ENCODE assay signal across 21 cellular contexts in the genomic region with DNA sequence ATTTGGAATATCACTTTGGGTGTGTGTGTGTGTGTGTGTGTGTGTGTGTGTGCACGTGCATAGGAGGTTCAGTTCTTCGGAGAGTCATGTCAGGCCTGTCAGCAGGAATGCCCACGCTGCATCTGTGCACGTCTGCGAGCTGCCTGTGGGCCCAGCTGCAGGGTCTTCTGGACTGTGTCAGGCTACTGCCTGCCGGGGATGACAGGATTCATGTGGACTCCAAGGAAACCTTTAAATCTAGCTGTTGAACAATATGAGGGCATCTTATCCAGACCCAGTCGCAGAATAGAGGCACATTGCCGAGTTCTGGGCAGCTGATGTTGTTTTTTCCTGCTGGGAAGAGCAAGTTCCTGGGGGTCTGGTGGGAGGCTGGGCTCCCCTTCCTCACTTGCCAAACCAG. TPM values are rescaled to one million over a fixed set of nuclear protein-coding genes. Genes with fewer than 3 reads are reported as not detected.
DNase-seq lines count a peak whose midpoint lies in the region; TF ChIP-seq lines count a peak whose summit lies in the region.
"Had no signal": no experiment of that assay in that cellular context is flagged by ENCODE, and none has a peak within 500 bp of the region (broad histone marks: within the 10 kb centered on the region; RNA-seq: fewer than 3 reads in every experiment).

No MANE protein-coding gene starts in this region.

- intact Hi-C loops in esophagus muscularis mucosa (cut with DNase I): no loop called here

- H3K27ac ChIP-seq in esophagus muscularis mucosa (replicated peaks in 1 of 4) (no peak overlapping the region), neural progenitor cell (no peak overlapping the region)
- H3K27ac ChIP-seq: colonic mucosa, skin epidermis had no signal

- no peak overlapping the region for H3K4me2 ChIP-seq in neural progenitor cell

- H3K36me3 Mint-ChIP-seq in progenitor cell of endocrine pancreas (ENCODE audit: insufficient read depth): no peaks in the 10 kb centered on the region
- H3K36me3 Mint-ChIP-seq in neural progenitor cell: no peaks in the 10 kb centered on the region

- H3K9ac ChIP-seq in neural progenitor cell: no peak overlapping the region

- H3K9me3 ChIP-seq in esophagus muscularis mucosa (peaks cover 0 to 9% (median 4%) of the 10 kb centered on the region in 4 donors), neural progenitor cell (ENCODE audit: low read depth) (no peaks in the 10 kb centered on the region)
- H3K9me3 ChIP-seq: colonic mucosa, MG63 had no signal

- DNase-seq in GM13977 (ENCODE audit: low spot score): peak; percentile 5
- peak; percentile 90 for DNase-seq in esophagus muscularis mucosa (ENCODE audit: extremely low spot score)
- DNase-seq in islet precursor cell: peak; percentile 84
- peak; percentile 7 for DNase-seq in progenitor cell of endocrine pancreas (ENCODE audit: low spot score, unreplicated experiment)
- no peak for DNase-seq in neural progenitor cell (ENCODE audit: low spot score)
- DNase-seq in GM20000 (ENCODE audit: low spot score): no peak
- DNase-seq in Kasumi-1 (lab: John Stamatoyannopoulos, UW): no peak
- no peak for DNase-seq in HPDE6-E6E7 (ENCODE audit: extremely low spot score)
- DNase-seq: activated CD8-positive, alpha-beta memory T cell treated with anti-CD3 and anti-CD28 coated beads, Interleukin-2, amount 50 U/mL, for 4 hours; activated naive CD4-positive, alpha-beta T cell treated with Interleukin-2 at 50 U/mL for 16 hours; foreskin melanocyte; MG63; NCI-H2029 treated with DMSO at 0.1 percent for 48 hours; NCI-H510A treated with DMSO at 0.1 percent for 48 hours; SHP77 treated with DMSO at 0.1 percent for 48 hours; stimulated activated CD4-positive, alpha-beta T cell treated with anti-CD3 and anti-CD28 coated beads, Interleukin-4, amount 100 ng/mL, for 24 hours; T-helper 2 cell had no signal

- H3K79me2 ChIP-seq in neural progenitor cell (ENCODE audit: low read depth): no peaks in the 10 kb centered on the region

- in situ Hi-C loops in GM13977 (cut with MboI; ENCODE audit: low pct_unique_long_range_greater_than_20kb, low sequenced_read_pairs, unreplicated experiment): no loop called here

- H3K4me3 ChIP-seq in esophagus muscularis mucosa (no peak overlapping the region), neural progenitor cell (no peak overlapping the region)
- H3K4me3 ChIP-seq: colonic mucosa, MG63, skin epidermis had no signal

- H3K4me1 ChIP-seq in esophagus muscularis mucosa: peaks cover 4 to 28% (median 12%) of the 10 kb centered on the region in 4 donors
- peaks cover 19% of the 10 kb centered on the region for H3K4me1 ChIP-seq in neural progenitor cell
- H3K4me1 ChIP-seq: colonic mucosa had no signal

- no peak overlapping the region for H3K27ac Mint-ChIP-seq in progenitor cell of endocrine pancreas
- H3K27ac Mint-ChIP-seq in neural progenitor cell: no peak overlapping the region

- peaks cover 4 to 23% (median 14%) of the 10 kb centered on the region in 4 donors for H3K36me3 ChIP-seq in esophagus muscularis mucosa
- H3K36me3 ChIP-seq in neural progenitor cell: no peaks in the 10 kb centered on the region
- H3K36me3 ChIP-seq: colonic mucosa, MG63 had no signal

- TF ChIP-seq CTCF in GM13977 (IDR thresholded peaks at IDR 0.05; ENCODE audit: extremely low read depth, insufficient read depth, missing control alignments) (no peak), esophagus muscularis mucosa (IDR thresholded peaks at IDR 0.05) (no peak), progenitor cell of endocrine pancreas (IDR thresholded peaks at IDR 0.05; ENCODE audit: unreplicated experiment) (no peak), neural progenitor cell (IDR thresholded peaks at IDR 0.05) (no peak), GM20000 (IDR thresholded peaks at IDR 0.05; ENCODE audit: extremely low read depth, missing control alignments) (no peak)

- no peak for TF ChIP-seq EP300 in esophagus muscularis mucosa (IDR thresholded peaks at IDR 0.05)

- no peak overlapping the region for H2AFZ ChIP-seq in neural progenitor cell (replicated peaks)

- H3K27me3 Mint-ChIP-seq in progenitor cell of endocrine pancreas: peaks cover 9% of the 10 kb centered on the region
- peaks cover 3% of the 10 kb centered on the region for H3K27me3 Mint-ChIP-seq in neural progenitor cell (ENCODE audit: insufficient read depth, low read depth)

- H4K20me1 ChIP-seq in neural progenitor cell (ENCODE audit: low read depth): no peaks in the 10 kb centered on the region

- no peaks in the 10 kb centered on the region for H3K4me1 Mint-ChIP-seq in progenitor cell of endocrine pancreas (ENCODE audit: low read depth)
- peaks cover 26% of the 10 kb centered on the region for H3K4me1 Mint-ChIP-seq in neural progenitor cell

- no peaks in the 10 kb centered on the region for H3F3A ChIP-seq in neural progenitor cell (ENCODE audit: low read depth)

- H3K27me3 ChIP-seq in esophagus muscularis mucosa (no peaks in the 10 kb centered on the region), neural progenitor cell (no peaks in the 10 kb centered on the region)
- H3K27me3 ChIP-seq: colonic mucosa, MG63 had no signal

- no peak for TF ChIP-seq POLR2A in esophagus muscularis mucosa (IDR thresholded peaks at IDR 0.05; ENCODE audit: low read depth)

- no peak overlapping the region for H3K4me3 Mint-ChIP-seq in progenitor cell of endocrine pancreas (ENCODE audit: low read depth)
- H3K4me3 Mint-ChIP-seq in neural progenitor cell: no peak overlapping the region

- 45% methylated on average over 7 of the region's 8 CpGs for WGBS in esophagus muscularis mucosa

- H3K9me3 Mint-ChIP-seq in progenitor cell of endocrine pancreas (ENCODE audit: low read depth): no peaks in the 10 kb centered on the region
- H3K9me3 Mint-ChIP-seq in neural progenitor cell: peaks cover 15% of the 10 kb centered on the region

RNA-seq across cellular contexts. Expression of gene AQP1, which starts 19.0 kb away (rescaled TPM):
- total RNA-seq in esophagus muscularis mucosa (100 to 1,000 TPM; 362 to 578 (median 513) TPM), progenitor cell of endocrine pancreas (1.3 and 1.4 TPM in 2 replicates), neural progenitor cell (ENCODE audit: low replicate concordance) (0.87 TPM in 1 of 2 replicates, not detected in the other)

RNA-seq across cellular contexts. Expression of gene GHRHR, which starts 33.1 kb away (rescaled TPM):
- total RNA-seq in esophagus muscularis mucosa (not detected), progenitor cell of endocrine pancreas (not detected in 2 replicates), neural progenitor cell (ENCODE audit: low replicate concordance) (not detected in 2 replicates)
- total RNA-seq: astrocyte, colonic mucosa, lung microvascular endothelial cell had no signal

Comparison
In these comparisons a context has a peak if more than half of its experiments do, and no peak if none do; other contexts are left out.
1. DNase-seq: peak in GM13977 (single experiment), esophagus muscularis mucosa (single experiment), islet precursor cell (single experiment) and progenitor cell of endocrine pancreas (single experiment); none in neural progenitor cell (single experiment), GM20000 (single experiment), Kasumi-1 (0 of 2) and HPDE6-E6E7 (single experiment).
2. RNA of gene AQP1, which starts 19.0 kb away (total RNA-seq): 362 to 578 TPM in esophagus muscularis mucosa; 1.3 to 1.4 TPM in progenitor cell of endocrine pancreas and 0.87 TPM in neural progenitor cell; every median in the first group is over 100 times any median in the second.